ENCODE assay signal across 31 cellular contexts in genomic region chr1:15991427-15992186, GRCh38. TPM values are rescaled to one million over a fixed set of nuclear protein-coding genes. Genes with fewer than 3 reads are reported as not detected.
"Had no signal": no experiment of that assay in that cellular context is flagged by ENCODE, and none has a peak within 500 bp of the region (broad histone marks: within the 10 kb centered on the region; RNA-seq: fewer than 3 reads in every experiment).

No MANE protein-coding gene starts in this region.

- H3K27ac Mint-ChIP-seq: memory B cell; natural killer cell treated with Interleukin-12 subunit alpha and Interleukin-12 subunit beta and Interleukin-15 and Interleukin-18, amount 100 ng/mL, for 72 hours had no signal

- H3K27me3 Mint-ChIP-seq: natural killer cell treated with Interleukin-12 subunit alpha and Interleukin-12 subunit beta and Interleukin-15 and Interleukin-18, amount 100 ng/mL, for 72 hours had no signal

- H3K27me3 ChIP-seq: dorsolateral prefrontal cortex, gastrocnemius medialis, right atrium auricular region, sigmoid colon, stomach, thyroid gland, vagina had no signal

- H3K9me3 Mint-ChIP-seq: memory B cell; naive B cell; natural killer cell treated with Interleukin-12 subunit alpha and Interleukin-12 subunit beta and Interleukin-15 and Interleukin-18, amount 100 ng/mL, for 72 hours; neural crest cell had no signal

- H3K4me1 ChIP-seq: gastrocnemius medialis, parathyroid adenoma, prostate gland, right atrium auricular region, sigmoid colon, thyroid gland, vagina had no signal

- H3K4me1 Mint-ChIP-seq: memory B cell, naive B cell had no signal

- FAIRE-seq: colon, keratinocyte had no signal

- ATAC-seq: esophagus mucosa; gastrocnemius medialis; left ventricle myocardium superior; mucosa of descending colon; natural killer cell treated with Interleukin-12 subunit alpha and Interleukin-12 subunit beta and Interleukin-15 and Interleukin-18, amount 100 ng/mL, for 72 hours had no signal

- H3K4me3 ChIP-seq: dorsolateral prefrontal cortex, gastrocnemius medialis, lung, mucosa of descending colon, prostate gland, right atrium auricular region, sigmoid colon, stomach, thyroid gland, vagina had no signal

- H3K27ac ChIP-seq: dorsolateral prefrontal cortex, epithelial cell of prostate, gastrocnemius medialis, parathyroid adenoma, prostate gland, right atrium auricular region, sigmoid colon, stomach, thyroid gland, vagina had no signal

- H2AFZ ChIP-seq: parathyroid adenoma had no signal

- DNase-seq: effector CD4-positive, alpha-beta T cell; foreskin fibroblast; gastrocnemius medialis; head of caudate nucleus; left ventricle myocardium superior; mucosa of descending colon; naive B cell; sigmoid colon; stimulated activated naive CD4-positive, alpha-beta T cell treated with Interleukin-2 at 50 U/mL for 16 hours; stomach; thyroid gland; trophoblast cell had no signal

- H3K9ac ChIP-seq: parathyroid adenoma had no signal

- H3K4me3 Mint-ChIP-seq: memory B cell; naive B cell; natural killer cell treated with Interleukin-12 subunit alpha and Interleukin-12 subunit beta and Interleukin-15 and Interleukin-18, amount 100 ng/mL, for 72 hours; neural crest cell had no signal

- H3K79me2 ChIP-seq: parathyroid adenoma had no signal

- H3K36me3 Mint-ChIP-seq: memory B cell; naive B cell; natural killer cell treated with Interleukin-12 subunit alpha and Interleukin-12 subunit beta and Interleukin-15 and Interleukin-18, amount 100 ng/mL, for 72 hours had no signal

- H3K36me3 ChIP-seq: gastrocnemius medialis, prostate gland, right atrium auricular region, sigmoid colon, stomach, thyroid gland, vagina had no signal

- H3K9me3 ChIP-seq: gastrocnemius medialis, mucosa of descending colon, prostate gland, right atrium auricular region, sigmoid colon, stomach, thyroid gland, vagina had no signal

RNA-seq across cellular contexts. Expression of gene SRARP, which starts 12.4 kb away (rescaled TPM):
- total RNA-seq: esophagus mucosa; glomerular endothelial cell; lung; mucosa of descending colon; natural killer cell treated with Interleukin-12 subunit alpha and Interleukin-12 subunit beta and Interleukin-15 and Interleukin-18, amount 100 ng/mL, for 72 hours; neural crest cell; osteoblast; sigmoid colon; skeletal muscle tissue; stomach; subcutaneous adipose tissue; ureter; vagina had no signal
- polyA plus RNA-seq: keratinocyte had no signal

RNA-seq across cellular contexts. Expression of gene HSPB7, which starts 26.2 kb away (rescaled TPM):
- total RNA-seq: glomerular endothelial cell; natural killer cell treated with Interleukin-12 subunit alpha and Interleukin-12 subunit beta and Interleukin-15 and Interleukin-18, amount 100 ng/mL, for 72 hours; neural crest cell; temporal lobe had no signal

RNA-seq across cellular contexts. Expression of gene CLCNKA, which starts 30.2 kb away (rescaled TPM):
- total RNA-seq: glomerular endothelial cell, neural crest cell, osteoblast, temporal lobe had no signal
- polyA plus RNA-seq: keratinocyte had no signal

RNA-seq across cellular contexts. Expression of gene CLCNKB, which starts 52.0 kb away (rescaled TPM):
- total RNA-seq: esophagus mucosa; gastrocnemius medialis; glomerular endothelial cell; natural killer cell treated with Interleukin-12 subunit alpha and Interleukin-12 subunit beta and Interleukin-15 and Interleukin-18, amount 100 ng/mL, for 72 hours; skeletal muscle tissue; vagina had no signal
- polyA plus RNA-seq: keratinocyte had no signal
